In the genomic region with DNA sequence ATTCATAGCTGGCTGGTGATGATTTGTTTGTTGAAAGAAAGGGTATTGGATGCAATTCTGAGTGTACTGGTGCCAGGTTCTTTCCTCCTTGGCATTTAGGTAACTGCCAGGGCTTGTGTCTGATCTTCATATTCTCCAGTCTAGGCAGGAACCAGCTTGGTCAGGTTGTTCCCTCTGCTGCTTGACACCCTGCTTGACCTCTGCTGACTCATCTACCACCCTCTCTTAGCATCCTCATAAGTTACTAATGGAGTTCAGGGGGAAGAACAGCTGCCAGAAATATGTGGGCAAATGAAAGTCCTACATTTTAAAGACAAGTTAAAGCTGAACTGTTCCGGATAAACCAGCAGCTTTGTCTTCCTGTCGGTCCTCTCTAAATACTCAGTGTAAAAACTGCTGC, we compare ENCODE assay signal across 9 cellular contexts.
DNase-seq lines count a peak whose midpoint lies in the region; ATAC-seq and TF ChIP-seq lines count a peak whose summit lies in the region.
"Had no signal": no experiment of that assay in that cellular context is flagged by ENCODE, and none has a peak within 500 bp of the region (broad histone marks: within the 10 kb centered on the region; RNA-seq: fewer than 3 reads in every experiment).

No MANE protein-coding gene starts in this region.

- H3K27ac ChIP-seq in substantia nigra (ENCODE audit: low read depth, low read length, poor library complexity, severe bottlenecking) (no peak overlapping the region), thyroid gland (no peak overlapping the region), ovary (no peak overlapping the region)

- H3K36me3 ChIP-seq in thyroid gland = no peaks in the 10 kb centered on the region
- no peaks in the 10 kb centered on the region for H3K36me3 ChIP-seq in ovary

- intact Hi-C loops in thyroid gland (cut with DNase I) = no loop called here
- intact Hi-C loops in ovary (cut with DNase I) = no loop called here

- DNase-seq in amniotic epithelial cell (ENCODE audit: low read depth) (peak; percentile 94), non-pigmented ciliary epithelial cell (ENCODE audit: low read depth) (peak; percentile 79), NCI-H2107 treated with DMSO at 0.1 percent for 48 hours (lab: John Stamatoyannopoulos, UW; ENCODE audit: unreplicated experiment) (no peak), substantia nigra (lab: John Stamatoyannopoulos, UW) (no peak), thyroid gland (no peak), ovary (no peak)
- DNase-seq: MM.1S had no signal

- peak; percentile 94 for ATAC-seq in GM18511 (IDR thresholded peaks at IDR 0.05; ENCODE audit: unreplicated experiment)
- ATAC-seq in HG03175 (IDR thresholded peaks at IDR 0.05; ENCODE audit: unreplicated experiment) = peak; percentile 93

- 63 to 64% methylated on average over 2 of the region's 2 CpGs for WGBS in thyroid gland, 2 donors
- 58 to 73% (median 70%) methylated on average over 2 of the region's 2 CpGs for WGBS in ovary, 3 donors

- H3K4me3 ChIP-seq in thyroid gland (replicated peaks in 1 of 3) (no peak overlapping the region), ovary (no peak overlapping the region)

- H3K4me1 ChIP-seq in thyroid gland = no peaks in the 10 kb centered on the region
- H3K4me1 ChIP-seq in ovary (ENCODE audit: insufficient read depth) = no peaks in the 10 kb centered on the region

- TF ChIP-seq CTCF in thyroid gland (IDR thresholded peaks at IDR 0.05) = no peak
- TF ChIP-seq CTCF in ovary (IDR thresholded peaks at IDR 0.05) = no peak

- H3K27me3 ChIP-seq in thyroid gland (no peaks in the 10 kb centered on the region), ovary (no peaks in the 10 kb centered on the region)

- H3K9me3 ChIP-seq in thyroid gland (no peaks in the 10 kb centered on the region), ovary (no peaks in the 10 kb centered on the region)

- TF ChIP-seq EP300 in ovary (IDR thresholded peaks at IDR 0.05) = no peak

- TF ChIP-seq POLR2A in thyroid gland (IDR thresholded peaks at IDR 0.05) (no peak), ovary (IDR thresholded peaks at IDR 0.05) (no peak)

Comparison
In these comparisons a context has a peak if more than half of its experiments do, and no peak if none do; other contexts are left out.
1. DNase-seq: peak in amniotic epithelial cell (single experiment) and non-pigmented ciliary epithelial cell (single experiment); none in NCI-H2107 treated with DMSO at 0.1 percent for 48 hours (single experiment), substantia nigra (0 of 49), thyroid gland (0 of 2) and ovary (0 of 5).